In genomic region chr19:17855333-17856152, GRCh38 we compare ENCODE assay signal across 1 cellular context.
A peak's percentile ranks its signal among the peaks of the same experiment; 100 is the strongest.
TF ChIP-seq lines count a peak whose summit lies in the region.

No MANE protein-coding gene starts in this region.

TF ChIP-seq in HepG2, 621 proteins besides CTCF, POLR2A, EP300 and RAD21 (continued from another document and continues in another):
- no peak for TF ChIP-seq ZNF646 (CRISPR knock-in tag; IDR thresholded peaks at IDR 0.05)
- no peak for TF ChIP-seq CC2D1A (CRISPR knock-in tag; IDR thresholded peaks at IDR 0.05)
- no peak for TF ChIP-seq ZNF878 (CRISPR knock-in tag; IDR thresholded peaks at IDR 0.05)
- TF ChIP-seq JUND (CRISPR knock-in tag; IDR thresholded peaks at IDR 0.05) = no peak
- TF ChIP-seq SKI (IDR thresholded peaks at IDR 0.05; ENCODE audit: partially characterized antibody) = no peak
- TF ChIP-seq U2AF1 (optimal IDR thresholded peaks at IDR 0.05; ENCODE audit: low read depth, low read length) = no peak
- no peak for TF ChIP-seq ZFP62 (CRISPR knock-in tag; IDR thresholded peaks at IDR 0.05)
- TF ChIP-seq SRSF4 (IDR thresholded peaks at IDR 0.05; ENCODE audit: low read depth, low read length, poor library complexity, severe bottlenecking) = no peak
- no peak for TF ChIP-seq ZBTB10 (CRISPR knock-in tag; IDR thresholded peaks at IDR 0.05; ENCODE audit: borderline replicate concordance)
- TF ChIP-seq XRCC5 (optimal IDR thresholded peaks at IDR 0.05; ENCODE audit: low read length) = peak; percentile 61
- TF ChIP-seq ZSCAN30 (CRISPR knock-in tag; IDR thresholded peaks at IDR 0.05) = no peak
- TF ChIP-seq GLMP (CRISPR knock-in tag; IDR thresholded peaks at IDR 0.05; ENCODE audit: borderline replicate concordance) = no peak
- no peak for TF ChIP-seq MYPOP (CRISPR knock-in tag; IDR thresholded peaks at IDR 0.05)
- no peak for TF ChIP-seq E2F2 (CRISPR knock-in tag; IDR thresholded peaks at IDR 0.05; ENCODE audit: borderline replicate concordance)
- no peak for TF ChIP-seq FOXK2 (IDR thresholded peaks at IDR 0.05)
- TF ChIP-seq PRMT3 (CRISPR knock-in tag; IDR thresholded peaks at IDR 0.05; ENCODE audit: borderline replicate concordance, low read depth) = no peak
- no peak for TF ChIP-seq ZNF124 (CRISPR knock-in tag; IDR thresholded peaks at IDR 0.05)
- TF ChIP-seq HES4 (CRISPR knock-in tag; IDR thresholded peaks at IDR 0.05; ENCODE audit: borderline replicate concordance) = no peak
- TF ChIP-seq ATF5 (CRISPR knock-in tag; IDR thresholded peaks at IDR 0.05; ENCODE audit: low read depth) = no peak
- TF ChIP-seq TARDBP (CRISPR knock-in tag; IDR thresholded peaks at IDR 0.05) = no peak
- TF ChIP-seq PHF20 (CRISPR knock-in tag; IDR thresholded peaks at IDR 0.05) = no peak
- peak; percentile 69; the same call in 1 of the 2 replicates for TF ChIP-seq RFXAP (CRISPR knock-in tag; IDR thresholded peaks at IDR 0.05; ENCODE audit: borderline replicate concordance)
- TF ChIP-seq HHEX (CRISPR knock-in tag; IDR thresholded peaks at IDR 0.05) = no peak
- no peak for TF ChIP-seq ZNF790 (CRISPR knock-in tag; IDR thresholded peaks at IDR 0.05; ENCODE audit: borderline replicate concordance)
- TF ChIP-seq ZNF318 (CRISPR knock-in tag; IDR thresholded peaks at IDR 0.05) = no peak
- TF ChIP-seq THAP11 (CRISPR knock-in tag; IDR thresholded peaks at IDR 0.05) = peak; percentile 63
- TF ChIP-seq ZNF777 (CRISPR knock-in tag; IDR thresholded peaks at IDR 0.05) = no peak
- no peak for TF ChIP-seq BCL3 (CRISPR knock-in tag; IDR thresholded peaks at IDR 0.05)
- no peak for TF ChIP-seq MTA3 (CRISPR knock-in tag; IDR thresholded peaks at IDR 0.05)
- TF ChIP-seq ZNF792 (CRISPR knock-in tag; IDR thresholded peaks at IDR 0.05) = 0 out of 2 replicates have a peak, but pooled peaks have one; percentile 35
- no peak for TF ChIP-seq TIGD3 (CRISPR knock-in tag; IDR thresholded peaks at IDR 0.05; ENCODE audit: borderline replicate concordance)
- TF ChIP-seq SNAPC2 (CRISPR knock-in tag; IDR thresholded peaks at IDR 0.05) = no peak
- no peak for TF ChIP-seq HNF4G (IDR thresholded peaks at IDR 0.05; ENCODE audit: borderline replicate concordance, low read depth, low read length)
- TF ChIP-seq HNF4G (CRISPR knock-in tag; IDR thresholded peaks at IDR 0.05; ENCODE audit: borderline replicate concordance, low read depth) = no peak
- no peak for TF ChIP-seq CENPX (CRISPR knock-in tag; IDR thresholded peaks at IDR 0.05)
